1 cellular context compared by ENCODE assay signal in the genomic region with DNA sequence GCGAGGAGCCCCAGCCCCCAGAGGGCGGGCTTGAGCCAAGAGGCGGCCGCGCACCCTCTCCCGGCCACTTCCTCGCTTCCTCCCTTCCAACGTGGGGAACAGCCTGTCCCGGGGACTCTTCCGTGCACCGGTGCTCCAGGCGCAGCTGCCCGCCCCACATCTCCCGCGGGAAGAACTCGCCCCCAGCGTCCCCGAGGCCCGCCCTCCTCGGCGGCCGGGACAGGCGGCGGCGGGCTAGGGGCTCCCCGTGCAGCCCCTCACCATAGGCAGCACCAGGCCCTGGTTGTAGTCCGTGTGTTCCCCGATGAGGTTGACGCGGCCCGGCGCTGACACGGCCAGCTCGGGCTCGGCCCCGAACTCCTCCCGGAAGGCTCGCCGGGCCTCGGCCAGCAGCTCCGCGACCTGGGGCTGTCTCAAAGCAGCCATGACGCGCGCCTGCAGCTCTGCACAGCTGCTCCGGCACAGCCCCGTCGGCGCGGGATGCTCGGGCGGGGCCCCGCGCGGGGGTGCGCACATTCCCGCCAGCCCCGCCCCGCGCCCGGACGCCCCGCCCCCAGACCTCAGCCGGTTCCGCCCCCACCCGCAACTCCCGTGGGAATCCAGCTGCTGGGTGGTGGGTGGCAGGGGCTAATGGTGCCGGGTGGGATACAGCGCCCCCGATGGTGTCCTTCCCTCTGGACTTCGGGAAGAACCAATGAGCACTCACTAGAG.
TF ChIP-seq lines count a peak whose summit lies in the region.

Gene GALK1 (minus strand): TSS at position 482 of the 711 bp plus-strand sequence. CDS start 56 bp downstream, at position 426.

TF ChIP-seq in HepG2, 621 proteins besides CTCF, POLR2A, EP300 and RAD21 (continued from another document and continues in another):
- no peak for TF ChIP-seq FOXK1 (CRISPR knock-in tag; IDR thresholded peaks at IDR 0.05; ENCODE audit: borderline replicate concordance, low read depth)
- no peak for TF ChIP-seq TCF12 (IDR thresholded peaks at IDR 0.05)
- TF ChIP-seq TCF12 (CRISPR knock-in tag; IDR thresholded peaks at IDR 0.05): peak; percentile 40; the same call in 1 of the 2 replicates
- no peak for TF ChIP-seq NFIB (CRISPR knock-in tag; IDR thresholded peaks at IDR 0.05; ENCODE audit: borderline replicate concordance)
- TF ChIP-seq ISL2 (CRISPR knock-in tag; IDR thresholded peaks at IDR 0.05): 0 out of 2 replicates have a peak, but pooled peaks have one; percentile 14
- TF ChIP-seq, protein P1, sequence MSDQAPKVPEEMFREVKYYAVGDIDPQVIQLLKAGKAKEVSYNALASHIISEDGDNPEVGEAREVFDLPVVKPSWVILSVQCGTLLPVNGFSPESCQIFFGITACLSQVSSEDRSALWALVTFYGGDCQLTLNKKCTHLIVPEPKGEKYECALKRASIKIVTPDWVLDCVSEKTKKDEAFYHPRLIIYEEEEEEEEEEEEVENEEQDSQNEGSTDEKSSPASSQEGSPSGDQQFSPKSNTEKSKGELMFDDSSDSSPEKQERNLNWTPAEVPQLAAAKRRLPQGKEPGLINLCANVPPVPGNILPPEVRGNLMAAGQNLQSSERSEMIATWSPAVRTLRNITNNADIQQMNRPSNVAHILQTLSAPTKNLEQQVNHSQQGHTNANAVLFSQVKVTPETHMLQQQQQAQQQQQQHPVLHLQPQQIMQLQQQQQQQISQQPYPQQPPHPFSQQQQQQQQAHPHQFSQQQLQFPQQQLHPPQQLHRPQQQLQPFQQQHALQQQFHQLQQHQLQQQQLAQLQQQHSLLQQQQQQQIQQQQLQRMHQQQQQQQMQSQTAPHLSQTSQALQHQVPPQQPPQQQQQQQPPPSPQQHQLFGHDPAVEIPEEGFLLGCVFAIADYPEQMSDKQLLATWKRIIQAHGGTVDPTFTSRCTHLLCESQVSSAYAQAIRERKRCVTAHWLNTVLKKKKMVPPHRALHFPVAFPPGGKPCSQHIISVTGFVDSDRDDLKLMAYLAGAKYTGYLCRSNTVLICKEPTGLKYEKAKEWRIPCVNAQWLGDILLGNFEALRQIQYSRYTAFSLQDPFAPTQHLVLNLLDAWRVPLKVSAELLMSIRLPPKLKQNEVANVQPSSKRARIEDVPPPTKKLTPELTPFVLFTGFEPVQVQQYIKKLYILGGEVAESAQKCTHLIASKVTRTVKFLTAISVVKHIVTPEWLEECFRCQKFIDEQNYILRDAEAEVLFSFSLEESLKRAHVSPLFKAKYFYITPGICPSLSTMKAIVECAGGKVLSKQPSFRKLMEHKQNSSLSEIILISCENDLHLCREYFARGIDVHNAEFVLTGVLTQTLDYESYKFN (CRISPR knock-in tag; conservative IDR thresholded peaks at IDR 0.05): no peak
- TF ChIP-seq ZNF414 (CRISPR knock-in tag; IDR thresholded peaks at IDR 0.05): peak; percentile 21; the same call in 1 of the 2 replicates
- no peak for TF ChIP-seq FOXK2 (IDR thresholded peaks at IDR 0.05)
- TF ChIP-seq GATAD1 (CRISPR knock-in tag; IDR thresholded peaks at IDR 0.05): no peak; the same call in 1 of the 2 replicates
- TF ChIP-seq ATRX (CRISPR knock-in tag; IDR thresholded peaks at IDR 0.05; ENCODE audit: borderline replicate concordance): no peak
- peak; percentile 81; the same call in 1 of the 2 replicates for TF ChIP-seq ZFP82 (CRISPR knock-in tag; IDR thresholded peaks at IDR 0.05; ENCODE audit: borderline replicate concordance)
- TF ChIP-seq, protein P2, sequence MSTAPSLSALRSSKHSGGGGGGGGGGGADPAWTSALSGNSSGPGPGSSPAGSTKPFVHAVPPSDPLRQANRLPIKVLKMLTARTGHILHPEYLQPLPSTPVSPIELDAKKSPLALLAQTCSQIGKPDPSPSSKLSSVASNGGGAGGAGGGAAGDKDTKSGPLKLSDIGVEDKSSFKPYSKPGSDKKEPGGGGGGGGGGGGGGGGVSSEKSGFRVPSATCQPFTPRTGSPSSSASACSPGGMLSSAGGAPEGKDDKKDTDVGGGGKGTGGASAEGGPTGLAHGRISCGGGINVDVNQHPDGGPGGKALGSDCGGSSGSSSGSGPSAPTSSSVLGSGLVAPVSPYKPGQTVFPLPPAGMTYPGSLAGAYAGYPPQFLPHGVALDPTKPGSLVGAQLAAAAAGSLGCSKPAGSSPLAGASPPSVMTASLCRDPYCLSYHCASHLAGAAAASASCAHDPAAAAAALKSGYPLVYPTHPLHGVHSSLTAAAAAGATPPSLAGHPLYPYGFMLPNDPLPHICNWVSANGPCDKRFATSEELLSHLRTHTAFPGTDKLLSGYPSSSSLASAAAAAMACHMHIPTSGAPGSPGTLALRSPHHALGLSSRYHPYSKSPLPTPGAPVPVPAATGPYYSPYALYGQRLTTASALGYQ (CRISPR knock-in tag; IDR thresholded peaks at IDR 0.05): 0 out of 2 replicates have a peak, but pooled peaks have one; percentile 21
- peak; percentile 76 for TF ChIP-seq NRL (CRISPR knock-in tag; IDR thresholded peaks at IDR 0.05; ENCODE audit: borderline replicate concordance)
- no peak for TF ChIP-seq ZNF124 (CRISPR knock-in tag; IDR thresholded peaks at IDR 0.05)
- no peak for TF ChIP-seq ZNF878 (CRISPR knock-in tag; IDR thresholded peaks at IDR 0.05)
- no peak for TF ChIP-seq ZFP37 (CRISPR knock-in tag; IDR thresholded peaks at IDR 0.05; ENCODE audit: borderline replicate concordance)
- TF ChIP-seq GPBP1L1 (CRISPR knock-in tag; IDR thresholded peaks at IDR 0.05): no peak
- peak; percentile 63; the same call in 1 of the 2 replicates for TF ChIP-seq ARID4A (CRISPR knock-in tag; IDR thresholded peaks at IDR 0.05; ENCODE audit: borderline replicate concordance)
- TF ChIP-seq KDM4B (CRISPR knock-in tag; IDR thresholded peaks at IDR 0.05): no peak
- TF ChIP-seq ZNF772 (CRISPR knock-in tag; IDR thresholded peaks at IDR 0.05): no peak
- no peak for TF ChIP-seq ZNF431 (CRISPR knock-in tag; IDR thresholded peaks at IDR 0.05; ENCODE audit: borderline replicate concordance, low read depth)
- TF ChIP-seq GATAD2A (CRISPR knock-in tag; IDR thresholded peaks at IDR 0.05): peak; percentile 74; the same call in 1 of the 2 replicates
- TF ChIP-seq CEBPG (CRISPR knock-in tag; IDR thresholded peaks at IDR 0.05): no peak
- TF ChIP-seq ZNF512 (CRISPR knock-in tag; IDR thresholded peaks at IDR 0.05): 0 out of 2 replicates have a peak, but pooled peaks have one; percentile 9
- TF ChIP-seq CENPT (CRISPR knock-in tag; IDR thresholded peaks at IDR 0.05; ENCODE audit: low read depth): no peak
- TF ChIP-seq, protein P3, sequence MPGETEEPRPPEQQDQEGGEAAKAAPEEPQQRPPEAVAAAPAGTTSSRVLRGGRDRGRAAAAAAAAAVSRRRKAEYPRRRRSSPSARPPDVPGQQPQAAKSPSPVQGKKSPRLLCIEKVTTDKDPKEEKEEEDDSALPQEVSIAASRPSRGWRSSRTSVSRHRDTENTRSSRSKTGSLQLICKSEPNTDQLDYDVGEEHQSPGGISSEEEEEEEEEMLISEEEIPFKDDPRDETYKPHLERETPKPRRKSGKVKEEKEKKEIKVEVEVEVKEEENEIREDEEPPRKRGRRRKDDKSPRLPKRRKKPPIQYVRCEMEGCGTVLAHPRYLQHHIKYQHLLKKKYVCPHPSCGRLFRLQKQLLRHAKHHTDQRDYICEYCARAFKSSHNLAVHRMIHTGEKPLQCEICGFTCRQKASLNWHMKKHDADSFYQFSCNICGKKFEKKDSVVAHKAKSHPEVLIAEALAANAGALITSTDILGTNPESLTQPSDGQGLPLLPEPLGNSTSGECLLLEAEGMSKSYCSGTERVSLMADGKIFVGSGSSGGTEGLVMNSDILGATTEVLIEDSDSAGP (CRISPR knock-in tag; IDR thresholded peaks at IDR 0.05; ENCODE audit: borderline replicate concordance): peak; percentile 89; the same call in 1 of the 2 replicates
- peak; percentile 3; the same call in 1 of the 2 replicates for TF ChIP-seq ZGPAT (CRISPR knock-in tag; IDR thresholded peaks at IDR 0.05)
- peak; percentile 40 for TF ChIP-seq TEAD3 (CRISPR knock-in tag; optimal IDR thresholded peaks at IDR 0.05; ENCODE audit: borderline replicate concordance)
- TF ChIP-seq ZNF773 (CRISPR knock-in tag; IDR thresholded peaks at IDR 0.05; ENCODE audit: borderline replicate concordance): peak; percentile 56; the same call in 1 of the 2 replicates
- TF ChIP-seq NONO (IDR thresholded peaks at IDR 0.05): no peak
- no peak for TF ChIP-seq NONO (CRISPR knock-in tag; conservative IDR thresholded peaks at IDR 0.05)
- no peak for TF ChIP-seq ZKSCAN8 (CRISPR knock-in tag; IDR thresholded peaks at IDR 0.05; ENCODE audit: borderline replicate concordance)
- TF ChIP-seq ZNF879 (CRISPR knock-in tag; IDR thresholded peaks at IDR 0.05): peak; percentile 55; the same call in 1 of the 2 replicates
- no peak for TF ChIP-seq ZNF7 (CRISPR knock-in tag; IDR thresholded peaks at IDR 0.05)
- TF ChIP-seq, protein P4, sequence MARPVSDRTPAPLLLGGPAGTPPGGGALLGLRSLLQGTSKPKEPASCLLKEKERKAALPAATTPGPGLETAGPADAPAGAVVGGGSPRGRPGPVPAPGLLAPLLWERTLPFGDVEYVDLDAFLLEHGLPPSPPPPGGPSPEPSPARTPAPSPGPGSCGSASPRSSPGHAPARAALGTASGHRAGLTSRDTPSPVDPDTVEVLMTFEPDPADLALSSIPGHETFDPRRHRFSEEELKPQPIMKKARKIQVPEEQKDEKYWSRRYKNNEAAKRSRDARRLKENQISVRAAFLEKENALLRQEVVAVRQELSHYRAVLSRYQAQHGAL (CRISPR knock-in tag; IDR thresholded peaks at IDR 0.05; ENCODE audit: not compliant biosample characterization): peak; percentile 88
- peak; percentile 5; the same call in 1 of the 2 replicates for TF ChIP-seq ZNF317 (CRISPR knock-in tag; IDR thresholded peaks at IDR 0.05)
- no peak for TF ChIP-seq ZFAT (CRISPR knock-in tag; conservative IDR thresholded peaks at IDR 0.05)
- peak; percentile 25; the same call in 1 of the 2 replicates for TF ChIP-seq ELF4 (CRISPR knock-in tag; IDR thresholded peaks at IDR 0.05; ENCODE audit: borderline replicate concordance)
- peak; percentile 86 for TF ChIP-seq ZNF777 (CRISPR knock-in tag; IDR thresholded peaks at IDR 0.05)
- TF ChIP-seq ZNF333 (CRISPR knock-in tag; IDR thresholded peaks at IDR 0.05; ENCODE audit: borderline replicate concordance): peak; percentile 50; the same call in 1 of the 2 replicates
- no peak for TF ChIP-seq MATR3 (CRISPR knock-in tag; IDR thresholded peaks at IDR 0.05)
